In genomic region chr2:222333397-222333796, GRCh38 we compare ENCODE assay signal across 40 cellular contexts. TPM values are rescaled to one million over a fixed set of nuclear protein-coding genes. Genes with fewer than 3 reads are reported as not detected.
"Had no signal": no experiment of that assay in that cellular context is flagged by ENCODE, and none has a peak within 500 bp of the region (broad histone marks: within the 10 kb centered on the region; RNA-seq: fewer than 3 reads in every experiment).

No MANE protein-coding gene starts in this region.

- H3K4me1 Mint-ChIP-seq: activated naive CD4-positive, alpha-beta T cell treated with anti-CD3 and anti-CD28 coated beads, Interleukin-2, amount 10 ng/mL, durations not matched to agents 7 days and 5 days; activated naive CD4-positive, alpha-beta T cell treated with anti-CD3 and anti-CD28 coated beads, Interleukin-2, amount 50 U/mL, for 24 hours; activated naive CD8-positive, alpha-beta T cell treated with anti-CD3 and anti-CD28 coated beads for 36 hours; activated naive CD8-positive, alpha-beta T cell treated with anti-CD3 and anti-CD28 coated beads, Interleukin-2, amount 10 ng/mL, durations not matched to agents 7 days and 5 days; activated naive CD8-positive, alpha-beta T cell treated with anti-CD3 and anti-CD28 coated beads, Interleukin-2, amount 50 U/mL, for 24 hours; activated T-helper 17 cell treated with anti-CD3 and anti-CD28 coated beads, Interleukin-2, amount 50 U/mL, for 72 hours; brain; central memory CD8-positive, alpha-beta T cell had no signal

- H3K4me3 Mint-ChIP-seq: activated naive CD4-positive, alpha-beta T cell treated with anti-CD3 and anti-CD28 coated beads for 36 hours; activated naive CD4-positive, alpha-beta T cell treated with anti-CD3 and anti-CD28 coated beads, Interleukin-2, amount 10 ng/mL, durations not matched to agents 7 days and 5 days; activated naive CD4-positive, alpha-beta T cell treated with anti-CD3 and anti-CD28 coated beads, Interleukin-2, amount 50 U/mL, for 24 hours; activated naive CD8-positive, alpha-beta T cell; activated naive CD8-positive, alpha-beta T cell treated with anti-CD3 and anti-CD28 coated beads for 36 hours; activated naive CD8-positive, alpha-beta T cell treated with anti-CD3 and anti-CD28 coated beads, Interleukin-2, amount 10 ng/mL, durations not matched to agents 7 days and 5 days; activated naive CD8-positive, alpha-beta T cell treated with anti-CD3 and anti-CD28 coated beads, Interleukin-2, amount 50 U/mL, for 24 hours; activated T-cell treated with anti-CD3 and anti-CD28 coated beads, Interleukin-2, amount 50 U/mL, for 24 hours; activated T-cell treated with anti-CD3 and anti-CD28 coated beads, Interleukin-2, amount 50 U/mL, for 4 hours; activated T-cell treated with anti-CD3 and anti-CD28 coated beads, Interleukin-2, amount 50 U/mL, for 72 hours; activated T-helper 1 cell treated with anti-CD3 and anti-CD28 coated beads, Interleukin-12 subunit alpha, Interleukin-12 subunit beta, Interleukin-2, Interleukin-4 antibody, amounts not matched to agents 30 ng/mL and 10 ng/mL and 1 ng/mL, durations not matched to agents 14 hours and 24 hours and 36 hours; activated T-helper 17 cell treated with anti-CD3 and anti-CD28 coated beads, Interleukin-2, amount 50 U/mL, for 72 hours; brain; central memory CD8-positive, alpha-beta T cell had no signal

- H3K4me1 ChIP-seq: adrenal gland, ascending aorta, body of pancreas, breast epithelium had no signal

- H3K27me3 ChIP-seq: adrenal gland, ascending aorta, body of pancreas, brain microvascular endothelial cell, breast epithelium, cardiac muscle cell had no signal

- H3K27ac ChIP-seq: adrenal gland, ascending aorta, body of pancreas, brain microvascular endothelial cell, cardiac muscle cell had no signal

- FAIRE-seq: astrocyte, bronchial epithelial cell had no signal

- H3K36me3 ChIP-seq: adrenal gland, ascending aorta, brain microvascular endothelial cell, breast epithelium, cardiac muscle cell had no signal

- ATAC-seq: activated naive CD4-positive, alpha-beta T cell treated with anti-CD3 and anti-CD28 coated beads, Interleukin-2, amount 50 U/mL, for 72 hours; activated naive CD8-positive, alpha-beta T cell treated with anti-CD3 and anti-CD28 coated beads, Interleukin-2, amount 50 U/mL, for 24 hours; activated T-cell treated with anti-CD3 and anti-CD28 coated beads, Interleukin-2, amount 50 U/mL, for 4 hours; activated T-cell treated with anti-CD3 and anti-CD28 coated beads, Interleukin-2, amount 50 U/mL, for 72 hours; activated T-helper 17 cell treated with anti-CD3 and anti-CD28 coated beads, Interleukin-2, amount 50 U/mL, for 72 hours; body of pancreas had no signal

- H3K27me3 Mint-ChIP-seq: activated naive CD4-positive, alpha-beta T cell treated with anti-CD3 and anti-CD28 coated beads, Interleukin-2, amount 10 ng/mL, durations not matched to agents 7 days and 5 days; activated naive CD8-positive, alpha-beta T cell treated with anti-CD3 and anti-CD28 coated beads, Interleukin-2, amount 10 ng/mL, durations not matched to agents 7 days and 5 days had no signal

- DNase-seq: activated effector memory CD4-positive, alpha-beta T cell treated with anti-CD3 and anti-CD28 coated beads, Interleukin-2, amount 50 U/mL, for 16 hours; activated effector memory CD4-positive, alpha-beta T cell treated with Interleukin-2 at 50 U/mL for 16 hours; activated gamma-delta T cell; activated gamma-delta T cell treated with Interleukin-2 at 50 U/mL for 16 hours; activated naive CD4-positive, alpha-beta T cell; activated naive CD4-positive, alpha-beta T cell treated with anti-CD3 and anti-CD28 coated beads for 36 hours; activated naive CD4-positive, alpha-beta T cell treated with anti-CD3 and anti-CD28 coated beads, Interleukin-2, amount 10 ng/mL, durations not matched to agents 7 days and 5 days; activated naive CD4-positive, alpha-beta T cell treated with anti-CD3 and anti-CD28 coated beads, Interleukin-2, amount 50 U/mL, for 16 hours; activated naive CD4-positive, alpha-beta T cell treated with Interleukin-2 at 50 U/mL for 16 hours; activated naive CD8-positive, alpha-beta T cell treated with anti-CD3 and anti-CD28 coated beads for 36 hours; activated naive CD8-positive, alpha-beta T cell treated with anti-CD3 and anti-CD28 coated beads, Interleukin-2, amount 10 ng/mL, durations not matched to agents 7 days and 5 days; activated naive CD8-positive, alpha-beta T cell treated with anti-CD3 and anti-CD28 coated beads, Interleukin-2, amount 50 U/mL, for 24 hours; activated T-cell treated with anti-CD3 and anti-CD28 coated beads, Interleukin-2, amount 50 U/mL, for 1 hour; activated T-cell treated with anti-CD3 and anti-CD28 coated beads, Interleukin-2, amount 50 U/mL, for 24 hours; activated T-cell treated with anti-CD3 and anti-CD28 coated beads, Interleukin-2, amount 50 U/mL, for 4 hours; activated T-cell treated with anti-CD3 and anti-CD28 coated beads, Interleukin-2, amount 50 U/mL, for 48 hours; activated T-cell treated with anti-CD3 and anti-CD28 coated beads, Interleukin-2, amount 50 U/mL, for 72 hours; adrenal gland; amniotic stem cell; amygdala; anterior cingulate cortex; aorta; body of pancreas; brain microvascular endothelial cell; caudate nucleus; central memory CD4-positive, alpha-beta T cell; cerebellar nuclear complex had no signal

- H3K9me3 Mint-ChIP-seq: activated T-helper 17 cell treated with anti-CD3 and anti-CD28 coated beads, Interleukin-2, amount 50 U/mL, for 72 hours had no signal

- H3K36me3 Mint-ChIP-seq: activated naive CD4-positive, alpha-beta T cell treated with anti-CD3 and anti-CD28 coated beads, Interleukin-2, amount 10 ng/mL, durations not matched to agents 7 days and 5 days; activated naive CD4-positive, alpha-beta T cell treated with anti-CD3 and anti-CD28 coated beads, Interleukin-2, amount 50 U/mL, for 24 hours; activated naive CD8-positive, alpha-beta T cell treated with anti-CD3 and anti-CD28 coated beads for 36 hours; activated naive CD8-positive, alpha-beta T cell treated with anti-CD3 and anti-CD28 coated beads, Interleukin-2, amount 10 ng/mL, durations not matched to agents 7 days and 5 days; brain had no signal

- H3K9me3 ChIP-seq: adrenal gland had no signal

- H3K4me3 ChIP-seq: adrenal gland, ascending aorta, body of pancreas, breast epithelium, cardiac muscle cell had no signal

- H3K27ac Mint-ChIP-seq: activated naive CD4-positive, alpha-beta T cell treated with anti-CD3 and anti-CD28 coated beads for 36 hours; activated naive CD4-positive, alpha-beta T cell treated with anti-CD3 and anti-CD28 coated beads, Interleukin-2, amount 10 ng/mL, durations not matched to agents 7 days and 5 days; activated naive CD4-positive, alpha-beta T cell treated with anti-CD3 and anti-CD28 coated beads, Interleukin-2, amount 50 U/mL, for 24 hours; activated naive CD4-positive, alpha-beta T cell treated with anti-CD3 and anti-CD28 coated beads, Interleukin-2, amount 50 U/mL, for 72 hours; activated naive CD8-positive, alpha-beta T cell; activated naive CD8-positive, alpha-beta T cell treated with anti-CD3 and anti-CD28 coated beads for 36 hours; activated naive CD8-positive, alpha-beta T cell treated with anti-CD3 and anti-CD28 coated beads, Interleukin-2, amount 10 ng/mL, durations not matched to agents 7 days and 5 days; activated naive CD8-positive, alpha-beta T cell treated with anti-CD3 and anti-CD28 coated beads, Interleukin-2, amount 50 U/mL, for 24 hours; activated T-cell treated with anti-CD3 and anti-CD28 coated beads, Interleukin-2, amount 50 U/mL, for 24 hours; activated T-cell treated with anti-CD3 and anti-CD28 coated beads, Interleukin-2, amount 50 U/mL, for 72 hours; activated T-helper 1 cell treated with anti-CD3 and anti-CD28 coated beads, Interleukin-12 subunit alpha, Interleukin-12 subunit beta, Interleukin-2, Interleukin-4 antibody, amounts not matched to agents 30 ng/mL and 10 ng/mL and 1 ng/mL, durations not matched to agents 14 hours and 24 hours and 36 hours; activated T-helper 17 cell treated with anti-CD3 and anti-CD28 coated beads, Interleukin-2, amount 50 U/mL, for 72 hours; activated T-helper 2 cell treated with anti-CD3 and anti-CD28 coated beads, Interferon-gamma antibody, Interleukin-2, Interleukin-4, amounts not matched to agents 10 μg/mL and 5 μg/mL and 100 μg/mL, durations not matched to agents 14 hours and 24 hours and 36 hours; brain had no signal

RNA-seq across cellular contexts. Expression of gene PAX3, which starts 34.6 kb away (rescaled TPM):
- total RNA-seq: activated naive CD4-positive, alpha-beta T cell treated with anti-CD3 and anti-CD28 coated beads for 36 hours; activated naive CD4-positive, alpha-beta T cell treated with anti-CD3 and anti-CD28 coated beads, Interleukin-2, amount 50 U/mL, for 72 hours; activated naive CD8-positive, alpha-beta T cell treated with anti-CD3 and anti-CD28 coated beads for 36 hours; activated naive CD8-positive, alpha-beta T cell treated with anti-CD3 and anti-CD28 coated beads, Interleukin-2, amount 10 ng/mL, durations not matched to agents 7 days and 5 days; activated T-cell treated with anti-CD3 and anti-CD28 coated beads, Interleukin-2, amount 50 U/mL, for 4 hours; activated T-cell treated with anti-CD3 and anti-CD28 coated beads, Interleukin-2, amount 50 U/mL, for 72 hours; activated T-helper 1 cell treated with anti-CD3 and anti-CD28 coated beads, Interleukin-12 subunit alpha, Interleukin-12 subunit beta, Interleukin-2, Interleukin-4 antibody, amounts not matched to agents 30 ng/mL and 10 ng/mL and 1 ng/mL, durations not matched to agents 14 hours and 24 hours and 36 hours; activated T-helper 17 cell treated with anti-CD3 and anti-CD28 coated beads, Interleukin-2, amount 50 U/mL, for 72 hours; activated T-helper 2 cell treated with anti-CD3 and anti-CD28 coated beads, Interferon-gamma antibody, Interleukin-2, Interleukin-4, amounts not matched to agents 10 μg/mL and 5 μg/mL and 100 μg/mL, durations not matched to agents 14 hours and 24 hours and 36 hours; adrenal gland; ascending aorta; astrocyte; body of pancreas; bronchial epithelial cell had no signal
- polyA plus RNA-seq: adrenal gland, aorta had no signal
